In the genomic region with DNA sequence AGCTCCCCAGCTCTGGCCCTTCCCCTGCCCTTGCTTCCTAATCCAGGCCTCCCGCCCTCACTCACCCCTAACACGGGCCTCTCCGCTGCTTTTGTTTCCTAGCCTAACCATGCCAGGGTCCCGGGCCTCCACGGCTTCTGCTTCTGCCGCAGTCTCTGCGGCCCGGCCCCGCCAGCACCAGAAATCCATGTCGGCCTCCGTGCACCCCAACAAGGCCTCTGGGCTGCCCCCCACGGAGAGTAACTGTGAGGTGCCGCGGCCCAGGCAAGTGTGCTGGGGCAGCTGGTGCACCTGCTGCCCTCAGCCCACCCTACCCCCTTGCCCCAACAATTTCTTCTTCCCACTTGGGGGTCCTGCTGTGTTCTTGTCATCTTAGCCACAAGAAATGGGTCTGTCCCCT, we compare ENCODE assay signal across 20 cellular contexts. TPM values are rescaled to one million over a fixed set of nuclear protein-coding genes. Genes with fewer than 3 reads are reported as not detected.
"Had no signal": no experiment of that assay in that cellular context is flagged by ENCODE, and none has a peak within 500 bp of the region (broad histone marks: within the 10 kb centered on the region; RNA-seq: fewer than 3 reads in every experiment).

No MANE protein-coding gene starts in this region.

- H3K9me3 ChIP-seq: heart left ventricle, spleen had no signal

- H3K9me3 Mint-ChIP-seq: memory B cell; T-cell; T-helper 2 cell treated with Interferon-gamma antibody and Interleukin-4, amounts not matched to agents 5 μg/mL and 100 μg/mL, for 36 hours had no signal

- H3K4me3 ChIP-seq: heart left ventricle, spleen had no signal

- FAIRE-seq: colon, islet of Langerhans had no signal

- H3K27ac ChIP-seq: heart left ventricle, spleen had no signal

- H3K4me3 Mint-ChIP-seq: memory B cell; T-cell; T-helper 2 cell treated with Interferon-gamma antibody and Interleukin-4, amounts not matched to agents 5 μg/mL and 100 μg/mL, for 36 hours had no signal

- H3K27me3 Mint-ChIP-seq: memory B cell, T-cell had no signal

- DNase-seq: activated CD4-positive, alpha-beta T cell treated with anti-CD3 and anti-CD28 coated beads for 1 hour; activated CD4-positive, alpha-beta T cell treated with anti-CD3 and anti-CD28 coated beads, Interleukin-2, amount 50 U/mL, for 1 hour; activated CD8-positive, alpha-beta memory T cell treated with anti-CD3 and anti-CD28 coated beads for 24 hours; activated CD8-positive, alpha-beta memory T cell treated with anti-CD3 and anti-CD28 coated beads, Interleukin-2, amount 50 U/mL, for 4 hours; activated effector memory CD4-positive, alpha-beta T cell treated with Interleukin-2 at 50 U/mL for 16 hours; activated naive CD4-positive, alpha-beta T cell treated with anti-CD3 and anti-CD28 coated beads, Interleukin-2, amount 50 U/mL, for 16 hours; activated T-cell treated with anti-CD3 and anti-CD28 coated beads, Interleukin-2, amount 50 U/mL, for 48 hours; aorta; central memory CD4-positive, alpha-beta T cell; heart left ventricle; left ventricle myocardium superior; spleen; stimulated activated CD4-positive, alpha-beta T cell treated with anti-CD3 and anti-CD28 coated beads, Interleukin-4, amount 100 ng/mL, for 1 hour; stimulated activated naive CD8-positive, alpha-beta T cell treated with anti-CD3 and anti-CD28 coated beads, Interleukin-15, Interleukin-2, amounts not matched to agents 100 U/mL and 50 U/mL, for 24 hours; T-cell had no signal

- H3K27ac Mint-ChIP-seq: memory B cell; T-helper 2 cell treated with Interferon-gamma antibody and Interleukin-4, amounts not matched to agents 5 μg/mL and 100 μg/mL, for 36 hours had no signal

- H3K27me3 ChIP-seq: heart left ventricle, spleen had no signal

RNA-seq across cellular contexts. Expression of a gene that starts 13.1 kb away (rescaled TPM):
- total RNA-seq: mononuclear cell had no signal
